ENCODE assay signal across 8 cellular contexts in genomic region chr12:32755654-32756475, GRCh38. TPM values are rescaled to one million over a fixed set of nuclear protein-coding genes. Genes with fewer than 3 reads are reported as not detected.
A peak's percentile ranks its signal among the peaks of the same experiment; 100 is the strongest.
DNase-seq lines count a peak whose midpoint lies in the region; ATAC-seq, FAIRE-seq and TF ChIP-seq lines count a peak whose summit lies in the region.

TSS of gene YARS2 (minus strand) at chr12:32755897. CDS start at chr12:32755874, 23 bp downstream.

- peaks cover 26% of the 10 kb centered on the region for H3K36me3 ChIP-seq in OCI-LY3 (replicated peaks; ENCODE audit: low read depth, low read length)
- H3K36me3 ChIP-seq in mucosa of descending colon (ENCODE audit: low read depth) = no peaks in the 10 kb centered on the region

- H3K27ac ChIP-seq in OCI-LY3 (ENCODE audit: low read length) = peak within 1 kb of the TSS; percentile 79

- H3K9me3 ChIP-seq in OCI-LY3 (ENCODE audit: insufficient read depth, low read length) = no peaks in the 10 kb centered on the region
- no peaks in the 10 kb centered on the region for H3K9me3 ChIP-seq in mucosa of descending colon

- TF ChIP-seq CTCF in D721Med (IDR thresholded peaks at IDR 0.05; ENCODE audit: insufficient read depth, missing control alignments) (peak; percentile 93), OCI-LY3 (IDR thresholded peaks at IDR 0.05; ENCODE audit: low read depth, low read length) (peak; percentile 96), epithelial cell of esophagus (IDR thresholded peaks at IDR 0.05; ENCODE audit: insufficient read depth, low read depth, low read length, missing control alignments) (peak; percentile 86), mucosa of descending colon (IDR thresholded peaks at IDR 0.05) (no peak)

- H3K4me3 ChIP-seq in OCI-LY3 (ENCODE audit: low read length) = peak within 1 kb of the TSS; percentile 93
- peak within 1 kb of the TSS; percentile 98 for H3K4me3 ChIP-seq in epithelial cell of esophagus (ENCODE audit: low read length)
- H3K4me3 ChIP-seq in mucosa of descending colon = peak within 1 kb of the TSS; percentile 75

- ATAC-seq in GM21447 (IDR thresholded peaks at IDR 0.05; ENCODE audit: unreplicated experiment) (peak; percentile 93), mucosa of descending colon (peak; percentile 97)

- peaks cover 35% of the 10 kb centered on the region for H3K79me2 ChIP-seq in OCI-LY3 (ENCODE audit: low read length)

- H3K4me1 ChIP-seq in OCI-LY3 (ENCODE audit: low read length) (peaks cover 9% of the 10 kb centered on the region), mucosa of descending colon (ENCODE audit: low read depth) (peaks cover 20% of the 10 kb centered on the region)

- peak within 1 kb of the TSS; percentile 99 for H3K9ac ChIP-seq in OCI-LY3 (ENCODE audit: low read length)

- H3K27me3 ChIP-seq in OCI-LY3 (ENCODE audit: low read depth, low read length) = peaks cover 4% of the 10 kb centered on the region; the same call in 1 of the 2 replicates

- FAIRE-seq in D721Med (lab: Jason Lieb, UNC) = peak; percentile 90

- intact Hi-C loops in mucosa of descending colon (cut with DNase I, micrococcal nuclease) = loop anchor here in 1 of 2 donors (10.0 kb wide), 1 partner anchor 159 kb away; no protein-coding TSS in a partner anchor

- no peak for DNase-seq in D721Med (ENCODE audit: insufficient read length, low spot score)
- DNase-seq in HuH-7 (ENCODE audit: low spot score) = peak; percentile 85
- peak; percentile 80 for DNase-seq in activated T-cell treated with anti-CD3 and anti-CD28 coated beads for 1 hour (ENCODE audit: low read depth)
- peak; percentile 99 for DNase-seq in epithelial cell of esophagus (ENCODE audit: low read depth)
- peak; percentile 90 to 97 (median 95) for DNase-seq in mucosa of descending colon
- DNase-seq in stimulated activated CD8-positive, alpha-beta memory T cell treated with anti-CD3 and anti-CD28 coated beads, Interleukin-4, amount 100 ng/mL, for 4 hours (ENCODE audit: low read depth in 2 of 2, low spot score in 1 of 2) = peak; percentile 78 to 82

- H4K20me1 ChIP-seq in OCI-LY3 (ENCODE audit: insufficient read depth, low read length) = no peaks in the 10 kb centered on the region

- H2AFZ ChIP-seq in OCI-LY3 (ENCODE audit: low read depth, low read length) = peak within 1 kb of the TSS; percentile 99

- peak within 1 kb of the TSS; percentile 97 for H3K4me2 ChIP-seq in OCI-LY3 (ENCODE audit: low read length)

RNA-seq across cellular contexts. Expression of gene YARS2, which starts in this region (rescaled TPM):
- 10 to 100 TPM; 11.7 to 13.4 (median 12.0) TPM for total RNA-seq in mucosa of descending colon
